ENCODE assay signal across 11 cellular contexts in the genomic region with DNA sequence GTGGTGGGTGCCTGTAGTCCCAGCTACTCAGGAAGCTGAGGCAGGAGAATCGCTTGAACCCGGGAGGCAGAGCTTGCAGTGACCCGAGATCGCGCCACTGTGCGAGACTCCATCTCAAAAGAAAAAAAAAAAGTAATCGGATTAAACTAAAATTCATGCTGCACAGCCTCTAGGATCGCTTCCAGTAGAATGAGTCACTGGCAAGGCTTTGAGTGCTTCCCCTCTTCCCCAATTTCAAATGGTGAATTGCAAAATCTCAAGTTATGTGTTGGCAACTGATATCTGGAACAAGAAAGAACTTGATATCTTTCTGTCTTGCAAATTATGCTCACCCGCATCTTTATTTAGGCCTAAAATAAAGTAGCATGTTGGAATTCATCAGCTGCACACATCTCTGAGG. TPM values are rescaled to one million over a fixed set of nuclear protein-coding genes. Genes with fewer than 3 reads are reported as not detected.
DNase-seq lines count a peak whose midpoint lies in the region; ATAC-seq and TF ChIP-seq lines count a peak whose summit lies in the region.
"Had no signal": no experiment of that assay in that cellular context is flagged by ENCODE, and none has a peak within 500 bp of the region (broad histone marks: within the 10 kb centered on the region; RNA-seq: fewer than 3 reads in every experiment).

No MANE protein-coding gene starts in this region.

- no peak overlapping the region for H3K4me3 ChIP-seq in esophagus (ENCODE audit: low read depth in 1 of 2, low read length in 2 of 2)
- no peak overlapping the region for H3K4me3 ChIP-seq in retinal pigment epithelial cell (ENCODE audit: low read length)

- WGBS in esophagus, 2 donors, result 35 to 57% methylated on average over 9 of the region's 9 CpGs

- ATAC-seq in GM21367 (IDR thresholded peaks at IDR 0.05; ENCODE audit: unreplicated experiment) (no peak), GM18909 (IDR thresholded peaks at IDR 0.05; ENCODE audit: poor library complexity, unreplicated experiment) (no peak)
- ATAC-seq: activated T-cell treated with anti-CD3 and anti-CD28 coated beads, Interleukin-2, amount 50 U/mL, for 4 hours had no signal

- H3K9me3 ChIP-seq in esophagus (ENCODE audit: control insufficient read depth in 2 of 2, insufficient read depth in 1 of 2, low read depth in 1 of 2, low read length in 1 of 2), result no peaks in the 10 kb centered on the region

- H3K27me3 ChIP-seq in esophagus (ENCODE audit: control insufficient read depth in 1 of 2, insufficient read depth in 2 of 2, low read length in 2 of 2), result no peaks in the 10 kb centered on the region

- H3K27ac ChIP-seq in esophagus (ENCODE audit: low read depth in 2 of 2, low read length in 1 of 2), result peak overlapping the region; percentile 86 to 91

- H3K36me3 ChIP-seq in esophagus (ENCODE audit: control insufficient read depth in 2 of 2, insufficient read depth in 2 of 2, low read length in 1 of 2), result no peaks in the 10 kb centered on the region

- no peak for TF ChIP-seq CTCF in retinal pigment epithelial cell (conservative IDR thresholded peaks at IDR 0.05; ENCODE audit: low read depth, low read length)

- peak; percentile 85 for DNase-seq in CD1c-positive myeloid dendritic cell (ENCODE audit: extremely low spot score)
- DNase-seq in NOMO-1 treated with DMSO at 0.1 percent for 48 hours (lab: John Stamatoyannopoulos, UW; ENCODE audit: unreplicated experiment), result peak; percentile 86
- peak; percentile 78 for DNase-seq in retinal pigment epithelial cell (ENCODE audit: low read depth)
- no peak for DNase-seq in NCI-H187 treated with DMSO at 0.1 percent for 48 hours (lab: John Stamatoyannopoulos, UW)
- DNase-seq in stimulated activated naive CD4-positive, alpha-beta T cell (lab: John Stamatoyannopoulos, UW), result no peak
- DNase-seq: activated T-cell treated with anti-CD3 and anti-CD28 coated beads, Interleukin-2, amount 50 U/mL, for 4 hours; H9; KG1 had no signal

- peaks cover 6 to 10% of the 10 kb centered on the region in 2 donors for H3K4me1 ChIP-seq in esophagus (ENCODE audit: control insufficient read depth in 2 of 2, insufficient read depth in 2 of 2, low read length in 1 of 2)

RNA-seq across cellular contexts. Expression of gene TTC39C, which starts 12.6 kb away (rescaled TPM):
- 10 to 100 TPM in 1 of 2 donors, 1 to 10 TPM in 1; 8.5 to 11.2 TPM for polyA plus RNA-seq in esophagus

Comparison
In these comparisons a context has a peak if more than half of its experiments do, and no peak if none do; other contexts are left out.
1. DNase-seq: peak in CD1c-positive myeloid dendritic cell (single experiment), NOMO-1 treated with DMSO at 0.1 percent for 48 hours (single experiment) and retinal pigment epithelial cell (single experiment); none in NCI-H187 treated with DMSO at 0.1 percent for 48 hours (single experiment) and stimulated activated naive CD4-positive, alpha-beta T cell (0 of 6).